ENCODE assay signal across 1 cellular context in genomic region chr2:23123686-23124085, GRCh38.
TF ChIP-seq lines count a peak whose summit lies in the region.

No MANE protein-coding gene starts in this region.

TF ChIP-seq in HepG2, 621 proteins besides CTCF, POLR2A, EP300 and RAD21:
- TF ChIP-seq, protein P1, sequence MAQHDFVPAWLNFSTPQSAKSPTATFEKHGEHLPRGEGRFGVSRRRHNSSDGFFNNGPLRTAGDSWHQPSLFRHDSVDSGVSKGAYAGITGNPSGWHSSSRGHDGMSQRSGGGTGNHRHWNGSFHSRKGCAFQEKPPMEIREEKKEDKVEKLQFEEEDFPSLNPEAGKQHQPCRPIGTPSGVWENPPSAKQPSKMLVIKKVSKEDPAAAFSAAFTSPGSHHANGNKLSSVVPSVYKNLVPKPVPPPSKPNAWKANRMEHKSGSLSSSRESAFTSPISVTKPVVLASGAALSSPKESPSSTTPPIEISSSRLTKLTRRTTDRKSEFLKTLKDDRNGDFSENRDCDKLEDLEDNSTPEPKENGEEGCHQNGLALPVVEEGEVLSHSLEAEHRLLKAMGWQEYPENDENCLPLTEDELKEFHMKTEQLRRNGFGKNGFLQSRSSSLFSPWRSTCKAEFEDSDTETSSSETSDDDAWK (CRISPR knock-in tag; IDR thresholded peaks at IDR 0.05) = no peak
- TF ChIP-seq PHF8 (CRISPR knock-in tag; IDR thresholded peaks at IDR 0.05) (no peak), ZNF496 (CRISPR knock-in tag; IDR thresholded peaks at IDR 0.05; ENCODE audit: insufficient replicate concordance) (no peak), ARNT (IDR thresholded peaks at IDR 0.05) (no peak), ZBTB38 (CRISPR knock-in tag; IDR thresholded peaks at IDR 0.05) (no peak), MEIS2 (CRISPR knock-in tag; IDR thresholded peaks at IDR 0.05) (no peak), MTA1 (CRISPR knock-in tag; IDR thresholded peaks at IDR 0.05; ENCODE audit: borderline replicate concordance) (no peak), NFYB (CRISPR knock-in tag; IDR thresholded peaks at IDR 0.05) (no peak), ZBTB2 (CRISPR knock-in tag; IDR thresholded peaks at IDR 0.05; ENCODE audit: low read depth) (no peak)
- TF ChIP-seq, protein P2, sequence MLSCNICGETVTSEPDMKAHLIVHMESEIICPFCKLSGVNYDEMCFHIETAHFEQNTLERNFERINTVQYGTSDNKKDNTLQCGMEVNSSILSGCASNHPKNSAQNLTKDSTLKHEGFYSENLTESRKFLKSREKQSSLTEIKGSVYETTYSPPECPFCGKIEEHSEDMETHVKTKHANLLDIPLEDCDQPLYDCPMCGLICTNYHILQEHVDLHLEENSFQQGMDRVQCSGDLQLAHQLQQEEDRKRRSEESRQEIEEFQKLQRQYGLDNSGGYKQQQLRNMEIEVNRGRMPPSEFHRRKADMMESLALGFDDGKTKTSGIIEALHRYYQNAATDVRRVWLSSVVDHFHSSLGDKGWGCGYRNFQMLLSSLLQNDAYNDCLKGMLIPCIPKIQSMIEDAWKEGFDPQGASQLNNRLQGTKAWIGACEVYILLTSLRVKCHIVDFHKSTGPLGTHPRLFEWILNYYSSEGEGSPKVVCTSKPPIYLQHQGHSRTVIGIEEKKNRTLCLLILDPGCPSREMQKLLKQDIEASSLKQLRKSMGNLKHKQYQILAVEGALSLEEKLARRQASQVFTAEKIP (CRISPR knock-in tag; IDR thresholded peaks at IDR 0.05; ENCODE audit: borderline replicate concordance) = no peak
